Comparison of ENCODE assay signal across 12 cellular contexts in the genomic region with DNA sequence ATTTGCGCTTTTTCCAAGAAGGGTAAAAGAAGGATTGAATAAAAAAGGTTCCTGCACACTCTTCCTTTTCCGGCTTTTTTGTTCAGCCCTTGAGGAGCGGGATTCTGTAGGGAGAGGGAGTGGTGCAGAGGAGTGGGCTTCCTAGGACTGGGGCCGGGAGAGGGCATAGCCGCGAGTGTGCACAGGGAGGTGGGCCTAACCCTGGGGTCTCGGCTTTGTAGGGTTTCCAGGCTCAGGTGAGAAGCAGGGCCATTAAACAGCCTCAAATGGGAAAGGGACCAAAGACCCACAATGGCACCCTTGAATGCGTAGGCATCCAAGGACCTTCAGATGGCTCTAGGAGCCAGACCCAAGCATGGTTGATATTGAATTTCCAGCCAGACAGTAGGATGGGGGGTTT. TPM values are rescaled to one million over a fixed set of nuclear protein-coding genes. Genes with fewer than 3 reads are reported as not detected.
DNase-seq lines count a peak whose midpoint lies in the region; ATAC-seq, FAIRE-seq and TF ChIP-seq lines count a peak whose summit lies in the region.
"Had no signal": no experiment of that assay in that cellular context is flagged by ENCODE, and none has a peak within 500 bp of the region (broad histone marks: within the 10 kb centered on the region; RNA-seq: fewer than 3 reads in every experiment).

No MANE protein-coding gene starts in this region.

- peaks cover 2% of the 10 kb centered on the region for H3K79me1 ChIP-seq in trophoblast cell (ENCODE audit: low read length)

- FAIRE-seq in GM12892 (lab: Jason Lieb, UNC): no peak

- no peak overlapping the region for H3K4me3 Mint-ChIP-seq in activated CD8-positive, alpha-beta memory T cell treated with anti-CD3 and anti-CD28 coated beads, Interleukin-2, amount 10 ng/mL, durations not matched to agents 7 days and 5 days
- H3K4me3 Mint-ChIP-seq in endodermal cell: no peak overlapping the region
- H3K4me3 Mint-ChIP-seq: CD14-positive monocyte; CD8-positive, alpha-beta memory T cell had no signal

- intact Hi-C loops in spleen (cut with DNase I; ENCODE audit: low total_unique reads): loop anchor here (5.0 kb wide), 1 partner anchor 281 kb away; no protein-coding TSS in a partner anchor
- intact Hi-C loops in sciatic nerve (cut with DNase I): no loop called here

- H3K9me3 Mint-ChIP-seq in activated CD8-positive, alpha-beta memory T cell treated with anti-CD3 and anti-CD28 coated beads, Interleukin-2, amount 10 ng/mL, durations not matched to agents 7 days and 5 days (ENCODE audit: low read depth): no peaks in the 10 kb centered on the region
- no peaks in the 10 kb centered on the region for H3K9me3 Mint-ChIP-seq in endodermal cell
- H3K9me3 Mint-ChIP-seq: CD14-positive monocyte; CD8-positive, alpha-beta memory T cell had no signal

- H3K4me1 Mint-ChIP-seq in activated CD8-positive, alpha-beta memory T cell treated with anti-CD3 and anti-CD28 coated beads, Interleukin-2, amount 10 ng/mL, durations not matched to agents 7 days and 5 days: peaks cover 8% of the 10 kb centered on the region
- H3K4me1 Mint-ChIP-seq in endodermal cell: peaks cover 12% of the 10 kb centered on the region

- no peak overlapping the region for H4K91ac ChIP-seq in trophoblast cell (ENCODE audit: low read depth, low read length)

- no peak overlapping the region for H2BK120ac ChIP-seq in trophoblast cell (ENCODE audit: insufficient read depth, low read length, poor library complexity)

- H4K12ac ChIP-seq in trophoblast cell (ENCODE audit: low read depth, low read length): no peak overlapping the region

- peaks cover 18% of the 10 kb centered on the region for H3K36me3 ChIP-seq in endodermal cell (ENCODE audit: control insufficient read depth, insufficient read depth, low read length)
- H3K36me3 ChIP-seq in lung (ENCODE audit: control insufficient read depth in 2 of 2, insufficient read depth in 2 of 2, low read length in 2 of 2): peaks cover 0 to 6% of the 10 kb centered on the region in 2 donors
- H3K36me3 ChIP-seq in spleen: peaks cover 0 to 31% (median 0%) of the 10 kb centered on the region in 6 donors
- peaks cover 38 to 40% of the 10 kb centered on the region in 2 experiments for H3K36me3 ChIP-seq in trophoblast cell (ENCODE audit: control insufficient read depth in 1 of 2, insufficient read depth in 2 of 2, low read length in 2 of 2)

- no peak overlapping the region for H2BK12ac ChIP-seq in trophoblast cell (ENCODE audit: low read length)

- H3K9me3 ChIP-seq in endodermal cell (ENCODE audit: control insufficient read depth, low read length) (no peaks in the 10 kb centered on the region), lung (ENCODE audit: control insufficient read depth in 2 of 2, insufficient read depth in 1 of 2, low read length in 1 of 2) (peaks cover 0 to 2% of the 10 kb centered on the region in 2 donors), spleen (no peaks in the 10 kb centered on the region), trophoblast cell (ENCODE audit: insufficient read depth, low read depth, low read length) (no peaks in the 10 kb centered on the region)
- H3K9me3 ChIP-seq: Caco-2 had no signal

- H4K8ac ChIP-seq in trophoblast cell (ENCODE audit: low read depth, low read length): no peak overlapping the region

- no peak overlapping the region for H2AK5ac ChIP-seq in trophoblast cell (ENCODE audit: low read length)

- no peaks in the 10 kb centered on the region for H3K79me2 ChIP-seq in trophoblast cell (ENCODE audit: control insufficient read depth, insufficient read depth, low read length, poor library complexity)

- H3K4ac ChIP-seq in trophoblast cell (ENCODE audit: low read depth, low read length): no peak overlapping the region

- H3K27me3 Mint-ChIP-seq in activated CD8-positive, alpha-beta memory T cell treated with anti-CD3 and anti-CD28 coated beads, Interleukin-2, amount 10 ng/mL, durations not matched to agents 7 days and 5 days: peaks cover 12% of the 10 kb centered on the region
- H3K27me3 Mint-ChIP-seq in endodermal cell (ENCODE audit: insufficient read depth): peaks cover 29% of the 10 kb centered on the region

- no peak overlapping the region for H3K4me3 ChIP-seq in endodermal cell (ENCODE audit: low read length)
- H3K4me3 ChIP-seq in lung: no peak overlapping the region
- H3K4me3 ChIP-seq in spleen: no peak overlapping the region
- no peak overlapping the region for H3K4me3 ChIP-seq in trophoblast cell (ENCODE audit: low read depth, low read length)

- no peak overlapping the region for H3K27ac ChIP-seq in endodermal cell (ENCODE audit: low read depth, low read length)
- H3K27ac ChIP-seq in lung (ENCODE audit: low read depth in 1 of 2, low read length in 1 of 2): no peak overlapping the region
- H3K27ac ChIP-seq in spleen: no peak overlapping the region
- no peak overlapping the region for H3K27ac ChIP-seq in trophoblast cell (ENCODE audit: low read depth, low read length)
- H3K27ac ChIP-seq: 22Rv1 had no signal

- DNase-seq in activated CD8-positive, alpha-beta memory T cell treated with anti-CD3 and anti-CD28 coated beads, Interleukin-2, amount 10 ng/mL, durations not matched to agents 7 days and 5 days: peak; percentile 16
- DNase-seq in activated CD8-positive, alpha-beta memory T cell treated with anti-CD3 and anti-CD28 coated beads for 24 hours: no peak
- DNase-seq in endodermal cell (peak; percentile 32), lung (ENCODE audit: low spot score) (peak; percentile 23), spleen (peak; percentile 29), GM12892 (ENCODE audit: insufficient read length) (no peak), sciatic nerve (ENCODE audit: low spot score) (no peak), trophoblast cell (no peak)
- DNase-seq: CD8-positive, alpha-beta memory T cell had no signal

- no peak overlapping the region for H2AFZ ChIP-seq in trophoblast cell (ENCODE audit: insufficient read depth, low read length, poor library complexity)

- no peak overlapping the region for H3K23ac ChIP-seq in trophoblast cell (ENCODE audit: low read length)

- no peaks in the 10 kb centered on the region for H3K36me3 Mint-ChIP-seq in activated CD8-positive, alpha-beta memory T cell treated with anti-CD3 and anti-CD28 coated beads, Interleukin-2, amount 10 ng/mL, durations not matched to agents 7 days and 5 days
- peaks cover 27% of the 10 kb centered on the region for H3K36me3 Mint-ChIP-seq in endodermal cell (ENCODE audit: low read depth)
- H3K36me3 Mint-ChIP-seq: CD14-positive monocyte; CD8-positive, alpha-beta memory T cell had no signal

- no peak overlapping the region for H3K4me2 ChIP-seq in trophoblast cell (ENCODE audit: low read length)

- no peak overlapping the region for H3K18ac ChIP-seq in trophoblast cell (ENCODE audit: low read length)

- H3K27me3 ChIP-seq in endodermal cell (ENCODE audit: control insufficient read depth, insufficient read depth, low read length, poor library complexity, severe bottlenecking): peaks cover 16% of the 10 kb centered on the region
- no peaks in the 10 kb centered on the region for H3K27me3 ChIP-seq in lung (ENCODE audit: control insufficient read depth, insufficient read depth)
- H3K27me3 ChIP-seq in spleen (replicated peaks in 1 of 7): peaks cover 0 to 23% (median 0%) of the 10 kb centered on the region in 7 donors
- no peaks in the 10 kb centered on the region for H3K27me3 ChIP-seq in trophoblast cell (ENCODE audit: insufficient read depth, low read length)

- TF ChIP-seq POLR2A in spleen (IDR thresholded peaks at IDR 0.05) (no peak), GM12892 (IDR thresholded peaks at IDR 0.05; ENCODE audit: low read depth, low read length) (no peak)

- no peak overlapping the region for H3K27ac Mint-ChIP-seq in activated CD8-positive, alpha-beta memory T cell treated with anti-CD3 and anti-CD28 coated beads, Interleukin-2, amount 10 ng/mL, durations not matched to agents 7 days and 5 days
- H3K27ac Mint-ChIP-seq in endodermal cell: no peak overlapping the region
- H3K27ac Mint-ChIP-seq: CD14-positive monocyte; CD8-positive, alpha-beta memory T cell had no signal

- H3K4me1 ChIP-seq in endodermal cell (ENCODE audit: control insufficient read depth, insufficient read depth, low read length) (no peaks in the 10 kb centered on the region), lung (ENCODE audit: control insufficient read depth in 2 of 2, insufficient read depth in 2 of 2, low read length in 2 of 2) (peaks cover 0 to 7% of the 10 kb centered on the region in 2 donors), spleen (peaks cover 7 to 18% (median 15%) of the 10 kb centered on the region in 6 donors), trophoblast cell (ENCODE audit: control insufficient read depth in 1 of 2, insufficient read depth in 2 of 2, low read length in 2 of 2) (peaks cover 6% of the 10 kb centered on the region in 2 experiments)
- H3K4me1 ChIP-seq: Caco-2 had no signal

- TF ChIP-seq CTCF in endodermal cell (conservative IDR thresholded peaks at IDR 0.05): no peak
- TF ChIP-seq CTCF in lung (IDR thresholded peaks at IDR 0.05; ENCODE audit: control extremely low read depth, extremely low read depth): no peak
- TF ChIP-seq CTCF in spleen (IDR thresholded peaks at IDR 0.05 in 8 of 11, conservative IDR thresholded peaks at IDR 0.05 in 3 of 11): no peak

- H3K9ac ChIP-seq in endodermal cell (ENCODE audit: extremely low read depth, low read length, poor library complexity, severe bottlenecking) (no peak overlapping the region), trophoblast cell (ENCODE audit: low read length) (no peak overlapping the region)

- H3K14ac ChIP-seq in trophoblast cell (ENCODE audit: low read length): no peak overlapping the region

- H2BK5ac ChIP-seq in trophoblast cell (ENCODE audit: low read depth, low read length, poor library complexity): no peak overlapping the region

- 91 to 95% methylated on average over 3 to 8 of the region's 8 CpGs for WGBS in endodermal cell (ENCODE audit: insufficient coverage in 1 of 2, insufficient read length in 1 of 2), 2 experiments
- 91 to 95% methylated on average over 8 of the region's 8 CpGs for WGBS in lung, 2 donors
- 89 to 97% (median 95%) methylated on average over 8 of the region's 8 CpGs for WGBS in spleen, 5 donors
- 100% methylated on average over 1 of the region's 8 CpGs for WGBS in trophoblast cell (ENCODE audit: extremely low coverage, insufficient coverage, insufficient read length)

- ATAC-seq in activated CD8-positive, alpha-beta memory T cell treated with anti-CD3 and anti-CD28 coated beads, Interleukin-2, amount 10 ng/mL, durations not matched to agents 7 days and 5 days: no peak
- no peak for ATAC-seq in lung (ENCODE audit: insufficient read depth, low FRiP score)
- no peak for ATAC-seq in sciatic nerve

- CTCF ChIA-PET in activated CD8-positive, alpha-beta memory T cell treated with anti-CD3 and anti-CD28 coated beads, Interleukin-2, amount 10 ng/mL, durations not matched to agents 7 days and 5 days (lab: Charles Lee): interaction anchor here (1.0 to 2.4 kb wide), 2 partner anchors 268 to 282 kb away, joined by 3 to 7 read pairs; no protein-coding TSS in a partner anchor

RNA-seq across cellular contexts. Expression of gene RAB6B, which starts 35.4 kb away (rescaled TPM):
- 1 to 10 TPM; 1.0 to 1.3 TPM for total RNA-seq in activated CD8-positive, alpha-beta memory T cell treated with anti-CD3 and anti-CD28 coated beads, Interleukin-2, amount 10 ng/mL, durations not matched to agents 7 days and 5 days
- total RNA-seq in endodermal cell: 1 to 10 TPM; 2.2 to 3.0 TPM
- 20.7 TPM for polyA plus RNA-seq in endodermal cell (2013, experiment 1 of 2)
- polyA plus RNA-seq in endodermal cell (2013, experiment 2 of 2): 16.9 TPM
- 1 to 10 TPM; 3.3 to 5.1 TPM for total RNA-seq in lung
- polyA plus RNA-seq in lung: 1 to 10 TPM; 1.8 to 3.0 TPM
- total RNA-seq in spleen: 10 to 100 TPM in 2 of 7 donors, 1 to 10 TPM in 5; 6.1 to 20.4 (median 9.7) TPM
- 1 to 10 TPM; 1.3 to 8.3 (median 6.7) TPM for polyA plus RNA-seq in spleen
- polyA plus RNA-seq in GM12892 (2012; ENCODE audit: missing spikeins): 0.21 TPM
- total RNA-seq in sciatic nerve: 9.5 TPM
- 2.1 and 2.2 TPM in 2 replicates for polyA plus RNA-seq in trophoblast cell (2013)

Comparison
In these comparisons a context has a peak if more than half of its experiments do, and no peak if none do; other contexts are left out.
1. DNase-seq: peak in activated CD8-positive, alpha-beta memory T cell treated with anti-CD3 and anti-CD28 coated beads, Interleukin-2, amount 10 ng/mL, durations not matched to agents 7 days and 5 days (single experiment), endodermal cell (single experiment), lung (single experiment) and spleen (single experiment); none in activated CD8-positive, alpha-beta memory T cell treated with anti-CD3 and anti-CD28 coated beads for 24 hours (single experiment), GM12892 (single experiment), sciatic nerve (single experiment) and trophoblast cell (0 of 2).